16 cellular contexts compared by ENCODE assay signal in genomic region chr2:233823731-233824121, GRCh38. TPM values are rescaled to one million over a fixed set of nuclear protein-coding genes. Genes with fewer than 3 reads are reported as not detected.
DNase-seq lines count a peak whose midpoint lies in the region; ATAC-seq and TF ChIP-seq lines count a peak whose summit lies in the region.
"Had no signal": no experiment of that assay in that cellular context is flagged by ENCODE, and none has a peak within 500 bp of the region (broad histone marks: within the 10 kb centered on the region; RNA-seq: fewer than 3 reads in every experiment).

No MANE protein-coding gene starts in this region.

- TF ChIP-seq CTCF in RWPE2 (IDR thresholded peaks at IDR 0.05; ENCODE audit: poor library complexity, severe bottlenecking) (no peak), lower lobe of right lung (IDR thresholded peaks at IDR 0.05) (no peak)

- no peaks in the 10 kb centered on the region for H3K36me3 Mint-ChIP-seq in activated naive CD8-positive, alpha-beta T cell treated with anti-CD3 and anti-CD28 coated beads, Interleukin-2, amount 10 ng/mL, durations not matched to agents 7 days and 5 days
- H3K36me3 Mint-ChIP-seq in activated naive CD8-positive, alpha-beta T cell treated with anti-CD3 and anti-CD28 coated beads, Interleukin-2, amount 50 U/mL, for 24 hours (ENCODE audit: low read depth) = no peaks in the 10 kb centered on the region
- H3K36me3 Mint-ChIP-seq: CD8-positive, alpha-beta memory T cell had no signal

- ATAC-seq in activated naive CD8-positive, alpha-beta T cell treated with anti-CD3 and anti-CD28 coated beads, Interleukin-2, amount 10 ng/mL, durations not matched to agents 7 days and 5 days (ENCODE audit: low read depth) = no peak
- no peak for ATAC-seq in activated naive CD8-positive, alpha-beta T cell treated with anti-CD3 and anti-CD28 coated beads, Interleukin-2, amount 50 U/mL, for 24 hours
- ATAC-seq in RWPE2 (ENCODE audit: low read depth) = no peak
- no peak for ATAC-seq in lower lobe of right lung
- no peak for ATAC-seq in aorta (ENCODE audit: low FRiP score)
- ATAC-seq in GM21717 (IDR thresholded peaks at IDR 0.05; ENCODE audit: unreplicated experiment) = no peak

- no peak overlapping the region for H3K27ac Mint-ChIP-seq in activated naive CD8-positive, alpha-beta T cell treated with anti-CD3 and anti-CD28 coated beads, Interleukin-2, amount 10 ng/mL, durations not matched to agents 7 days and 5 days
- H3K27ac Mint-ChIP-seq in activated naive CD8-positive, alpha-beta T cell treated with anti-CD3 and anti-CD28 coated beads, Interleukin-2, amount 50 U/mL, for 24 hours = no peak overlapping the region
- H3K27ac Mint-ChIP-seq: CD8-positive, alpha-beta memory T cell had no signal

- H3K36me3 ChIP-seq in RWPE2 (ENCODE audit: low read depth) (no peaks in the 10 kb centered on the region), lower lobe of right lung (no peaks in the 10 kb centered on the region), aorta (ENCODE audit: control insufficient read depth in 1 of 2, insufficient read depth in 2 of 2, low read length in 1 of 2) (no peaks in the 10 kb centered on the region)

- H3K27ac ChIP-seq in RWPE2 (ENCODE audit: poor library complexity, severe bottlenecking) (no peak overlapping the region), lower lobe of right lung (no peak overlapping the region), aorta (ENCODE audit: low read depth in 1 of 2, low read length in 2 of 2) (no peak overlapping the region)

- no peaks in the 10 kb centered on the region for H3K9me3 Mint-ChIP-seq in activated naive CD8-positive, alpha-beta T cell treated with anti-CD3 and anti-CD28 coated beads, Interleukin-2, amount 10 ng/mL, durations not matched to agents 7 days and 5 days
- H3K9me3 Mint-ChIP-seq in activated naive CD8-positive, alpha-beta T cell treated with anti-CD3 and anti-CD28 coated beads, Interleukin-2, amount 50 U/mL, for 24 hours = no peaks in the 10 kb centered on the region

- peaks cover 10% of the 10 kb centered on the region for H3K27me3 Mint-ChIP-seq in activated naive CD8-positive, alpha-beta T cell treated with anti-CD3 and anti-CD28 coated beads, Interleukin-2, amount 10 ng/mL, durations not matched to agents 7 days and 5 days
- H3K27me3 Mint-ChIP-seq in activated naive CD8-positive, alpha-beta T cell treated with anti-CD3 and anti-CD28 coated beads, Interleukin-2, amount 50 U/mL, for 24 hours = peaks cover 4% of the 10 kb centered on the region

- POLR2A ChIA-PET in activated naive CD8-positive, alpha-beta T cell treated with anti-CD3 and anti-CD28 coated beads, Interleukin-2, amount 10 ng/mL, durations not matched to agents 7 days and 5 days (lab: Charles Lee) = no interaction called here

- 86 to 93% methylated on average over 8 of the region's 8 CpGs for WGBS in aorta, 2 donors

- DNase-seq in activated naive CD8-positive, alpha-beta T cell treated with anti-CD3 and anti-CD28 coated beads, Interleukin-2, amount 10 ng/mL, durations not matched to agents 7 days and 5 days = peak; percentile 14
- DNase-seq in activated naive CD8-positive, alpha-beta T cell treated with anti-CD3 and anti-CD28 coated beads, Interleukin-2, amount 50 U/mL, for 24 hours = no peak
- peak; percentile 29 for DNase-seq in RWPE2 (ENCODE audit: low spot score)
- DNase-seq in lower lobe of right lung = peak; percentile 32
- peak; percentile 35 to 69 for DNase-seq in aorta
- no peak for DNase-seq in NCI-H526 treated with DMSO at 0.1 percent for 48 hours (lab: John Stamatoyannopoulos, UW)
- DNase-seq: KG1, NCI-H1694 treated with DMSO at 0.1 percent for 48 hours, NCI-H2107, NCI-H510A, NCI-H82, SHP77 treated with DMSO at 0.1 percent for 48 hours had no signal

- H3K4me1 ChIP-seq in RWPE2 (ENCODE audit: insufficient read depth, poor library complexity, severe bottlenecking) = no peaks in the 10 kb centered on the region
- no peaks in the 10 kb centered on the region for H3K4me1 ChIP-seq in lower lobe of right lung
- H3K4me1 ChIP-seq in aorta (ENCODE audit: control insufficient read depth in 1 of 2, insufficient read depth in 2 of 2, low read length in 2 of 2) = no peaks in the 10 kb centered on the region

- H3K9me3 ChIP-seq in RWPE2 (ENCODE audit: severe bottlenecking) = no peaks in the 10 kb centered on the region
- no peaks in the 10 kb centered on the region for H3K9me3 ChIP-seq in lower lobe of right lung
- H3K9me3 ChIP-seq in aorta (ENCODE audit: control insufficient read depth, low read length) = no peaks in the 10 kb centered on the region

- H3K4me3 Mint-ChIP-seq in activated naive CD8-positive, alpha-beta T cell treated with anti-CD3 and anti-CD28 coated beads, Interleukin-2, amount 10 ng/mL, durations not matched to agents 7 days and 5 days = no peak overlapping the region
- no peak overlapping the region for H3K4me3 Mint-ChIP-seq in activated naive CD8-positive, alpha-beta T cell treated with anti-CD3 and anti-CD28 coated beads, Interleukin-2, amount 50 U/mL, for 24 hours
- H3K4me3 Mint-ChIP-seq: CD8-positive, alpha-beta memory T cell had no signal

- no peak overlapping the region for H3K4me3 ChIP-seq in RWPE2 (ENCODE audit: severe bottlenecking)
- no peak overlapping the region for H3K4me3 ChIP-seq in lower lobe of right lung
- H3K4me3 ChIP-seq in aorta (ENCODE audit: low read length in 2 of 2) = no peak overlapping the region

- H3K4me1 Mint-ChIP-seq in activated naive CD8-positive, alpha-beta T cell treated with anti-CD3 and anti-CD28 coated beads, Interleukin-2, amount 10 ng/mL, durations not matched to agents 7 days and 5 days = no peaks in the 10 kb centered on the region
- no peaks in the 10 kb centered on the region for H3K4me1 Mint-ChIP-seq in activated naive CD8-positive, alpha-beta T cell treated with anti-CD3 and anti-CD28 coated beads, Interleukin-2, amount 50 U/mL, for 24 hours
- H3K4me1 Mint-ChIP-seq: CD8-positive, alpha-beta memory T cell had no signal

- intact Hi-C loops in lower lobe of right lung (cut with DNase I) = no loop called here
- intact Hi-C loops in aorta (cut with DNase I) = no loop called here

- H3K27me3 ChIP-seq in RWPE2 (ENCODE audit: insufficient read depth, poor library complexity, severe bottlenecking) (no peaks in the 10 kb centered on the region), lower lobe of right lung (ENCODE audit: low read depth) (peaks cover 4% of the 10 kb centered on the region), aorta (ENCODE audit: control insufficient read depth in 1 of 2, insufficient read depth in 2 of 2, low read length in 1 of 2) (no peaks in the 10 kb centered on the region)

RNA-seq across cellular contexts. Expression of gene HJURP, which starts 30.6 kb away (rescaled TPM):
- 100 to 1,000 TPM; 100 to 109 TPM for total RNA-seq in activated naive CD8-positive, alpha-beta T cell treated with anti-CD3 and anti-CD28 coated beads, Interleukin-2, amount 10 ng/mL, durations not matched to agents 7 days and 5 days
- total RNA-seq in lower lobe of right lung (1.5 TPM), aorta (1 to 10 TPM; 1.1 TPM)
- not detected for polyA plus RNA-seq in aorta
- polyA plus RNA-seq: CD8-positive, alpha-beta memory T cell had no signal

RNA-seq across cellular contexts. Expression of gene MROH2A, which starts 45.6 kb away (rescaled TPM):
- not detected for total RNA-seq in activated naive CD8-positive, alpha-beta T cell treated with anti-CD3 and anti-CD28 coated beads, Interleukin-2, amount 10 ng/mL, durations not matched to agents 7 days and 5 days
- total RNA-seq in lower lobe of right lung (not detected), aorta (not detected)
- polyA plus RNA-seq in aorta = not detected
- total RNA-seq: CD8-positive, alpha-beta memory T cell; RPMI7951 had no signal
- polyA plus RNA-seq: BJ; CD8-positive, alpha-beta memory T cell had no signal

Comparison
In these comparisons a context has a peak if more than half of its experiments do, and no peak if none do; other contexts are left out.
1. DNase-seq: peak in activated naive CD8-positive, alpha-beta T cell treated with anti-CD3 and anti-CD28 coated beads, Interleukin-2, amount 10 ng/mL, durations not matched to agents 7 days and 5 days (single experiment), RWPE2 (single experiment), lower lobe of right lung (single experiment) and aorta (2 of 2); none in activated naive CD8-positive, alpha-beta T cell treated with anti-CD3 and anti-CD28 coated beads, Interleukin-2, amount 50 U/mL, for 24 hours (single experiment) and NCI-H526 treated with DMSO at 0.1 percent for 48 hours (single experiment).
2. RNA of gene HJURP, which starts 30.6 kb away (total RNA-seq): 100 to 109 TPM in activated naive CD8-positive, alpha-beta T cell treated with anti-CD3 and anti-CD28 coated beads, Interleukin-2, amount 10 ng/mL, durations not matched to agents 7 days and 5 days; 1.5 TPM in lower lobe of right lung (single experiment) and 1.1 TPM in aorta; every median in the first group is over 10 times any median in the second.